ENCODE assay signal across 5 cellular contexts in the genomic region with DNA sequence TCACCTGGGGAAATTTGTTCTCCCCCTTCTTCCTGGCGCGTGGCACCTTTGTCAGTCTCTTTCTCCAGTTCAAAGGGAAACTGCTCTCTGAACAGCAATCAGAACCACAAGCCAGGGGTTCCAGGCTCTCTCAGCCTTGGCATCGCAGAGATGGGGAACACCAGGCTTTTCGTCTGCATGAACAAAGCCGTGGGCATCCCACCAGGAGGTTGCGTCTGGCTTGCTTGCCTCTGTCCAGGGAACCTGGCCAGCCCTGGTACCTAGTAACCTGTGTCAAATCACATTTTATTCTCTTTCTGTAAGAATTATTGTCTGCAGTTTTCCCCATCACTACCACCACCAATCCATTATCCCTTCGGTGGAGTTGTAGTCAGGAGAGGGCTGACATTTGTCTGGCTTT.
"Had no signal": no experiment of that assay in that cellular context is flagged by ENCODE, and none has a peak within 500 bp of the region (broad histone marks: within the 10 kb centered on the region; RNA-seq: fewer than 3 reads in every experiment).

No MANE protein-coding gene starts in this region.

- H3K9ac ChIP-seq: GM23248 had no signal

- DNase-seq: GM23248, H9, HCEC 1CT, IMR-90 had no signal

- H3K27ac ChIP-seq: GM23248 had no signal

- H3K4me3 ChIP-seq: GM23248, K562 had no signal

- ATAC-seq: K562 had no signal

- H2AFZ ChIP-seq: GM23248 had no signal

- H3K4me3 Mint-ChIP-seq: H9 had no signal

- H3K27ac Mint-ChIP-seq: H9 had no signal
